Comparison of ENCODE assay signal across 9 cellular contexts in genomic region chr2:47898089-47898731, GRCh38. TPM values are rescaled to one million over a fixed set of nuclear protein-coding genes. Genes with fewer than 3 reads are reported as not detected.
DNase-seq lines count a peak whose midpoint lies in the region; ATAC-seq and TF ChIP-seq lines count a peak whose summit lies in the region.
"Had no signal": no experiment of that assay in that cellular context is flagged by ENCODE, and none has a peak within 500 bp of the region (broad histone marks: within the 10 kb centered on the region; RNA-seq: fewer than 3 reads in every experiment).

No MANE protein-coding gene starts in this region.

- H3K27ac ChIP-seq in CD4-positive, CD25-positive, alpha-beta regulatory T cell (ENCODE audit: insufficient read depth, low read length, poor library complexity, severe bottlenecking) = no peak overlapping the region
- H3K27ac ChIP-seq in endodermal cell (ENCODE audit: low read depth, low read length) = no peak overlapping the region
- H3K27ac ChIP-seq: body of pancreas had no signal

- 88 to 100% methylated on average over 1 to 2 of the region's 3 CpGs for WGBS in endodermal cell (ENCODE audit: insufficient coverage in 1 of 2, insufficient read length in 1 of 2), 2 experiments

- H3K27me3 Mint-ChIP-seq in CD4-positive, CD25-positive, alpha-beta regulatory T cell = no peaks in the 10 kb centered on the region
- no peaks in the 10 kb centered on the region for H3K27me3 Mint-ChIP-seq in endodermal cell (ENCODE audit: insufficient read depth)

- H3K4me1 ChIP-seq in CD4-positive, CD25-positive, alpha-beta regulatory T cell (ENCODE audit: control insufficient read depth, insufficient read depth, low read length, poor library complexity, severe bottlenecking) = peaks cover 51% of the 10 kb centered on the region
- H3K4me1 ChIP-seq in endodermal cell (ENCODE audit: control insufficient read depth, insufficient read depth, low read length) = no peaks in the 10 kb centered on the region

- intact Hi-C loops in posterior cingulate gyrus (cut with DNase I) = no loop called here

- no peaks in the 10 kb centered on the region for H3K9me3 Mint-ChIP-seq in CD4-positive, CD25-positive, alpha-beta regulatory T cell
- H3K9me3 Mint-ChIP-seq in endodermal cell = no peaks in the 10 kb centered on the region

- no peak for TF ChIP-seq CTCF in endodermal cell (conservative IDR thresholded peaks at IDR 0.05)

- H3K4me1 Mint-ChIP-seq in CD4-positive, CD25-positive, alpha-beta regulatory T cell = peaks cover 56 to 81% (median 65%) of the 10 kb centered on the region in 4 donors
- peaks cover 27% of the 10 kb centered on the region for H3K4me1 Mint-ChIP-seq in endodermal cell

- no peaks in the 10 kb centered on the region for H3K36me3 Mint-ChIP-seq in CD4-positive, CD25-positive, alpha-beta regulatory T cell
- H3K36me3 Mint-ChIP-seq in endodermal cell (ENCODE audit: low read depth) = peaks cover 8% of the 10 kb centered on the region

- H3K9me3 ChIP-seq in CD4-positive, CD25-positive, alpha-beta regulatory T cell (ENCODE audit: control insufficient read depth in 2 of 2, low read length in 2 of 2) = no peaks in the 10 kb centered on the region
- H3K9me3 ChIP-seq in endodermal cell (ENCODE audit: control insufficient read depth, low read length) = no peaks in the 10 kb centered on the region
- H3K9me3 ChIP-seq: body of pancreas had no signal

- H3K36me3 ChIP-seq in CD4-positive, CD25-positive, alpha-beta regulatory T cell (ENCODE audit: control insufficient read depth, insufficient read depth, low read length) = no peaks in the 10 kb centered on the region
- H3K36me3 ChIP-seq in endodermal cell (ENCODE audit: control insufficient read depth, insufficient read depth, low read length) = peaks cover 5% of the 10 kb centered on the region

- H3K4me3 Mint-ChIP-seq in CD4-positive, CD25-positive, alpha-beta regulatory T cell = peak overlapping the region in 3 of 4 donors; percentile 17 to 63 (median 57)
- H3K4me3 Mint-ChIP-seq in endodermal cell = no peak overlapping the region

- no peak for DNase-seq in CD4-positive, CD25-positive, alpha-beta regulatory T cell
- DNase-seq in endodermal cell (no peak), posterior cingulate gyrus (no peak), NCI-H526 treated with DMSO at 0.1 percent for 48 hours (lab: John Stamatoyannopoulos, UW) (no peak), OCI-M1 (lab: John Stamatoyannopoulos, UW) (no peak)
- DNase-seq: body of pancreas had no signal

- no peak for ATAC-seq in CD4-positive, CD25-positive, alpha-beta regulatory T cell (ENCODE audit: low read depth in 2 of 2)
- ATAC-seq in GM19397 (IDR thresholded peaks at IDR 0.05; ENCODE audit: unreplicated experiment) = peak; percentile 51
- ATAC-seq in HG03558 (IDR thresholded peaks at IDR 0.05; ENCODE audit: extremely low read depth, unreplicated experiment) = peak; percentile 55
- ATAC-seq in HG03439 (IDR thresholded peaks at IDR 0.05; ENCODE audit: unreplicated experiment) = no peak
- ATAC-seq: body of pancreas had no signal

- peak overlapping the region; percentile 56 for H3K4me3 ChIP-seq in CD4-positive, CD25-positive, alpha-beta regulatory T cell (ENCODE audit: low read depth, low read length)
- H3K4me3 ChIP-seq in endodermal cell (ENCODE audit: low read length) = no peak overlapping the region
- H3K4me3 ChIP-seq: body of pancreas had no signal

- no peaks in the 10 kb centered on the region for H3K27me3 ChIP-seq in CD4-positive, CD25-positive, alpha-beta regulatory T cell (ENCODE audit: control insufficient read depth, insufficient read depth, low read length)
- no peaks in the 10 kb centered on the region for H3K27me3 ChIP-seq in endodermal cell (ENCODE audit: control insufficient read depth, insufficient read depth, low read length, poor library complexity, severe bottlenecking)
- H3K27me3 ChIP-seq: body of pancreas had no signal

- no peak overlapping the region for H3K9ac ChIP-seq in endodermal cell (ENCODE audit: extremely low read depth, low read length, poor library complexity, severe bottlenecking)

- peak overlapping the region in 1 of 3 donors; percentile 49 for H3K27ac Mint-ChIP-seq in CD4-positive, CD25-positive, alpha-beta regulatory T cell
- H3K27ac Mint-ChIP-seq in endodermal cell = peak overlapping the region; percentile 19

RNA-seq across cellular contexts. Expression of gene FBXO11, which starts 8.1 kb away (rescaled TPM):
- 124 TPM for total RNA-seq in CD4-positive, CD25-positive, alpha-beta regulatory T cell
- 1 to 10 TPM; 5.0 to 7.7 (median 6.0) TPM for polyA plus RNA-seq in CD4-positive, CD25-positive, alpha-beta regulatory T cell
- total RNA-seq in endodermal cell = 10 to 100 TPM; 71.9 to 84.5 TPM
- polyA plus RNA-seq in endodermal cell (2013, experiment 1 of 2) = 62.9 TPM
- polyA plus RNA-seq in endodermal cell (2013, experiment 2 of 2) = 60.6 TPM

Comparison
In these comparisons a context has a peak if more than half of its experiments do, and no peak if none do; other contexts are left out.
1. ATAC-seq: peak in GM19397 (single experiment) and HG03558 (single experiment); none in CD4-positive, CD25-positive, alpha-beta regulatory T cell (0 of 2) and HG03439 (single experiment).